In genomic region chr9:504921-505821, GRCh38 we compare ENCODE assay signal across 7 cellular contexts. TPM values are rescaled to one million over a fixed set of nuclear protein-coding genes. Genes with fewer than 3 reads are reported as not detected.
A peak's percentile ranks its signal among the peaks of the same experiment; 100 is the strongest.
DNase-seq lines count a peak whose midpoint lies in the region; ATAC-seq and TF ChIP-seq lines count a peak whose summit lies in the region.

No MANE protein-coding gene starts in this region.

- H3K27me3 ChIP-seq in dorsolateral prefrontal cortex, result peaks cover 0 to 28% (median 2%) of the 10 kb centered on the region in 45 donors

- POLR2A ChIA-PET in RWPE1 (lab: Yijun Ruan, JAX; ENCODE audit: low non-redundant PET), result no interaction called here

- ATAC-seq in GM18517 (IDR thresholded peaks at IDR 0.05; ENCODE audit: unreplicated experiment) (peak; percentile 17), HG02678 (IDR thresholded peaks at IDR 0.05; ENCODE audit: unreplicated experiment) (peak; percentile 27)
- ATAC-seq in stimulated activated naive CD8-positive, alpha-beta T cell treated with anti-CD3 and anti-CD28 coated beads, Interleukin-15, Interleukin-2, amounts not matched to agents 100 U/mL and 50 U/mL, for 24 hours, result peak; percentile 22

- peak overlapping the region; percentile 48 to 82 (median 69) for H3K4me3 ChIP-seq in dorsolateral prefrontal cortex
- peak overlapping the region; percentile 55 for H3K4me3 ChIP-seq in lower leg skin (ENCODE audit: low read depth, poor library complexity, severe bottlenecking)

- TF ChIP-seq CTCF in RWPE1 (conservative IDR thresholded peaks at IDR 0.05; ENCODE audit: low read depth) (no peak), dorsolateral prefrontal cortex (IDR thresholded peaks at IDR 0.05 in 54 of 56, conservative IDR thresholded peaks at IDR 0.05 in 2 of 56; ENCODE audit: low read depth in 1 of 56, partially characterized antibody in 56 of 56) (peak in 8 of 56 donors; percentile 7 to 31 (median 11)), lower leg skin (IDR thresholded peaks at IDR 0.05) (no peak)

- H3K27ac ChIP-seq in RWPE1, result peak overlapping the region; percentile 83
- H3K27ac ChIP-seq in dorsolateral prefrontal cortex, result peak overlapping the region in 45 of 59 donors; percentile 34 to 91 (median 72)

- CTCF ChIA-PET in RWPE1 (lab: Yijun Ruan, JAX), result interaction anchor here (0.8 to 1.4 kb wide), 3 partner anchors 71 to 113 kb away, joined by 3 to 5 read pairs (median 3); no protein-coding TSS in a partner anchor

- DNase-seq in RWPE1 (ENCODE audit: low spot score) (peak; percentile 8), dorsolateral prefrontal cortex (peak in 4 of 10 donors; percentile 13 to 54 (median 29)), lower leg skin (ENCODE audit: low spot score in 2 of 2) (no peak), NCI-H446 (lab: John Stamatoyannopoulos, UW) (no peak)
- DNase-seq in stimulated activated naive CD8-positive, alpha-beta T cell treated with anti-CD3 and anti-CD28 coated beads, Interleukin-15, Interleukin-2, amounts not matched to agents 100 U/mL and 50 U/mL, for 24 hours, result peak; percentile 22

- 1% methylated on average over 28 to 38 of the region's 94 CpGs for WGBS in lower leg skin, 2 donors

- TF ChIP-seq POLR2A in lower leg skin (IDR thresholded peaks at IDR 0.05), result no peak

- intact Hi-C loops in dorsolateral prefrontal cortex (cut with DNase I) (loop anchor here (1.0 to 10.0 kb wide), 5 partner anchors 35 to 260 kb away; no protein-coding TSS in a partner anchor), lower leg skin (cut with DNase I; ENCODE audit: low total_unique reads) (no loop called here)

RNA-seq across cellular contexts. Expression of gene KANK1, which starts 0.7 kb away (rescaled TPM):
- 100 to 1,000 TPM in 1 of 120 experiments, 10 to 100 TPM in 119; 25.0 to 113 (median 49.1) TPM for total RNA-seq in dorsolateral prefrontal cortex
- 100 to 1,000 TPM; 127 to 150 (median 133) TPM for total RNA-seq in lower leg skin

Comparison
In these comparisons a context has a peak if more than half of its experiments do, and no peak if none do; other contexts are left out.
1. DNase-seq: peak in RWPE1 (single experiment) and stimulated activated naive CD8-positive, alpha-beta T cell treated with anti-CD3 and anti-CD28 coated beads, Interleukin-15, Interleukin-2, amounts not matched to agents 100 U/mL and 50 U/mL, for 24 hours (single experiment); none in lower leg skin (0 of 2) and NCI-H446 (0 of 2).
2. Peak in every context shown above with its lines, with median percentiles within 50 percentile points of each other: ATAC-seq.